16 cellular contexts compared by ENCODE assay signal in genomic region chr12:27542628-27543027, GRCh38. TPM values are rescaled to one million over a fixed set of nuclear protein-coding genes. Genes with fewer than 3 reads are reported as not detected.
DNase-seq lines count a peak whose midpoint lies in the region; ATAC-seq and TF ChIP-seq lines count a peak whose summit lies in the region.
"Had no signal": no experiment of that assay in that cellular context is flagged by ENCODE, and none has a peak within 500 bp of the region (broad histone marks: within the 10 kb centered on the region; RNA-seq: fewer than 3 reads in every experiment).

No MANE protein-coding gene starts in this region.

- peaks cover 27% of the 10 kb centered on the region for H3K4me1 ChIP-seq in RWPE2 (ENCODE audit: insufficient read depth, poor library complexity, severe bottlenecking)
- H3K4me1 ChIP-seq in testis = peaks cover 16% of the 10 kb centered on the region

- no peaks in the 10 kb centered on the region for H3K9me3 ChIP-seq in RWPE2 (ENCODE audit: severe bottlenecking)
- H3K9me3 ChIP-seq in testis = no peaks in the 10 kb centered on the region
- H3K9me3 ChIP-seq: stomach had no signal

- H3K27ac ChIP-seq in RWPE2 (ENCODE audit: poor library complexity, severe bottlenecking) (peak overlapping the region; percentile 74), testis (peak overlapping the region in 1 of 2 donors; percentile 33)
- H3K27ac ChIP-seq: BLaER1 had no signal

- peaks cover 7% of the 10 kb centered on the region for H3K27me3 Mint-ChIP-seq in activated CD4-positive, alpha-beta T cell treated with anti-CD3 and anti-CD28 coated beads, Interleukin-2, amount 10 ng/mL, durations not matched to agents 24 days and 14 days
- H3K27me3 Mint-ChIP-seq: naive B cell had no signal

- intact Hi-C loops in sciatic nerve (cut with DNase I) = no loop called here
- intact Hi-C loops in activated CD4-positive, alpha-beta T cell treated with anti-CD3 and anti-CD28 coated beads, Interleukin-2, amount 10 ng/mL, durations not matched to agents 24 days and 14 days (cut with micrococcal nuclease) = no loop called here
- intact Hi-C loops in testis (cut with DNase I; ENCODE audit: low total_unique reads) = no loop called here

- DNase-seq in AG08395 (ENCODE audit: low spot score) (peak; percentile 72), RWPE2 (ENCODE audit: low spot score) (no peak), non-pigmented ciliary epithelial cell (ENCODE audit: low read depth) (peak; percentile 98), sciatic nerve (ENCODE audit: low spot score) (no peak), testis (no peak)
- DNase-seq in activated CD4-positive, alpha-beta T cell treated with anti-CD3 and anti-CD28 coated beads, Interleukin-2, amount 10 ng/mL, durations not matched to agents 24 days and 14 days = no peak
- DNase-seq: anterior cingulate cortex; hypothalamus; naive B cell; NCI-H1105; stimulated activated CD4-positive, alpha-beta T cell treated with anti-CD3 and anti-CD28 coated beads, Interleukin-1b, Interleukin-23, amount 100 ng/mL, for 48 hours; stomach; T-helper 2 cell had no signal

- TF ChIP-seq CTCF in RWPE2 (IDR thresholded peaks at IDR 0.05; ENCODE audit: poor library complexity, severe bottlenecking) (no peak), testis (IDR thresholded peaks at IDR 0.05) (no peak)

- peaks cover 5% of the 10 kb centered on the region for H3K4me1 Mint-ChIP-seq in activated CD4-positive, alpha-beta T cell treated with anti-CD3 and anti-CD28 coated beads, Interleukin-2, amount 10 ng/mL, durations not matched to agents 24 days and 14 days

- H3K4me3 Mint-ChIP-seq in activated CD4-positive, alpha-beta T cell treated with anti-CD3 and anti-CD28 coated beads, Interleukin-2, amount 10 ng/mL, durations not matched to agents 24 days and 14 days = no peak overlapping the region

- no peaks in the 10 kb centered on the region for H3K27me3 ChIP-seq in RWPE2 (ENCODE audit: insufficient read depth, poor library complexity, severe bottlenecking)
- no peaks in the 10 kb centered on the region for H3K27me3 ChIP-seq in testis
- H3K27me3 ChIP-seq: BLaER1, stomach had no signal

- H3K36me3 ChIP-seq in RWPE2 (ENCODE audit: low read depth) (no peaks in the 10 kb centered on the region), testis (ENCODE audit: low read depth, missing control alignments) (no peaks in the 10 kb centered on the region)
- H3K36me3 ChIP-seq: stomach had no signal

- no peak for TF ChIP-seq POLR2A in testis (IDR thresholded peaks at IDR 0.05)

- H3K9me3 Mint-ChIP-seq in activated CD4-positive, alpha-beta T cell treated with anti-CD3 and anti-CD28 coated beads, Interleukin-2, amount 10 ng/mL, durations not matched to agents 24 days and 14 days = peaks cover 6% of the 10 kb centered on the region
- H3K9me3 Mint-ChIP-seq: naive B cell had no signal

- no peak overlapping the region for H3K4me3 ChIP-seq in RWPE2 (ENCODE audit: severe bottlenecking)
- no peak overlapping the region for H3K4me3 ChIP-seq in testis
- H3K4me3 ChIP-seq: BLaER1, stomach had no signal

- ATAC-seq in RWPE2 (ENCODE audit: low read depth) (peak; percentile 93), esophagus mucosa (peak; percentile 77), GM18861 (IDR thresholded peaks at IDR 0.05; ENCODE audit: unreplicated experiment) (no peak), sciatic nerve (no peak)

- H3K27ac Mint-ChIP-seq in activated CD4-positive, alpha-beta T cell treated with anti-CD3 and anti-CD28 coated beads, Interleukin-2, amount 10 ng/mL, durations not matched to agents 24 days and 14 days = no peak overlapping the region

- peaks cover 18% of the 10 kb centered on the region for H3K36me3 Mint-ChIP-seq in activated CD4-positive, alpha-beta T cell treated with anti-CD3 and anti-CD28 coated beads, Interleukin-2, amount 10 ng/mL, durations not matched to agents 24 days and 14 days (ENCODE audit: low read depth)

- WGBS in testis, 2 donors = 71% methylated on average over 5 of the region's 5 CpGs

RNA-seq across cellular contexts. Expression of gene PPFIBP1, which starts 18.6 kb away (rescaled TPM):
- total RNA-seq in esophagus mucosa (57.3 TPM), sciatic nerve (146 TPM), testis (10 to 100 TPM; 75.3 to 87.8 TPM)
- 29.0 and 32.0 TPM in 2 replicates for total RNA-seq in activated CD4-positive, alpha-beta T cell treated with anti-CD3 and anti-CD28 coated beads, Interleukin-2, amount 10 ng/mL, durations not matched to agents 24 days and 14 days
- polyA plus RNA-seq in testis (ENCODE audit: insufficient read depth, low read depth, low replicate concordance) = 33.4 TPM

Comparison
In these comparisons a context has a peak if more than half of its experiments do, and no peak if none do; other contexts are left out.
1. DNase-seq: peak in AG08395 (single experiment) and non-pigmented ciliary epithelial cell (single experiment); none in RWPE2 (single experiment), sciatic nerve (single experiment), activated CD4-positive, alpha-beta T cell treated with anti-CD3 and anti-CD28 coated beads, Interleukin-2, amount 10 ng/mL, durations not matched to agents 24 days and 14 days (single experiment) and testis (single experiment).
2. ATAC-seq: peak in RWPE2 (single experiment) and esophagus mucosa (single experiment); none in GM18861 (single experiment) and sciatic nerve (single experiment).